Comparison of ENCODE assay signal across 25 cellular contexts in the genomic region with DNA sequence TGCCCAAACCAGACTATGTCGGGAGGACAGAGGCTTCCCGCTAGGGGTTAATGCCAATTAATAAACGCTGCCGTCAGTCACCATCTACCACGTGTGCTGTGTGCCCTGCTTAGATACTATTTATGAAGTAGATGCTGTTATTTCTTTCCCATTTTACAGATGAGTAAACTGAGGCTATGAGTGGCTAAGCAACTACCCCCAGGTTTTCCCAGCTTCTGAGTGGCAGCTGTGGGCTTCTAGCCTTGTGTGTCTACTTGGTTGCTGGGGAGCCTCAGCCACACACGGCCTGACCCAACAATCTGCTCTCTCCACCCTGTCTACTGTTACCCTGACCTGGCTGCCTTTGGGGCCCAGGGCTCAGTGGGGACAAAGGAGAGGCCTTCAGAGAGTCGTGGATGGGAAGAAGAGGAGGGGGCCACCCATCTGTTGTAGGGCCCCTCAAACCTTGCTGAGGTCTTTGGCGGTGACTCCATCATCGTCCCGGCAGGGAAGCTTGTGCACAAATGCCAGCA. TPM values are rescaled to one million over a fixed set of nuclear protein-coding genes. Genes with fewer than 3 reads are reported as not detected.
DNase-seq lines count a peak whose midpoint lies in the region; ATAC-seq, FAIRE-seq and TF ChIP-seq lines count a peak whose summit lies in the region.
"Had no signal": no experiment of that assay in that cellular context is flagged by ENCODE, and none has a peak within 500 bp of the region (broad histone marks: within the 10 kb centered on the region; RNA-seq: fewer than 3 reads in every experiment).

No MANE protein-coding gene starts in this region.

- H3K36me3 ChIP-seq in HepG2 (replicated peaks in 1 of 2; ENCODE audit: control insufficient read depth in 1 of 2, insufficient read depth in 2 of 2, low read length in 2 of 2): peaks cover 6 to 9% of the 10 kb centered on the region in 2 experiments; a peak in 4 of 5 replicates
- peaks cover 0 to 5% (median 0%) of the 10 kb centered on the region in 4 donors for H3K36me3 ChIP-seq in right lobe of liver
- peaks cover 8 to 15% of the 10 kb centered on the region in 2 donors for H3K36me3 ChIP-seq in kidney (ENCODE audit: control insufficient read depth in 1 of 2, insufficient read depth in 2 of 2, low read length in 2 of 2)

- TF ChIP-seq POLR2A in HepG2 (IDR thresholded peaks at IDR 0.05; ENCODE audit: insufficient read depth in 1 of 2, low read depth in 2 of 2, low read length in 2 of 2): no peak
- TF ChIP-seq POLR2A in right lobe of liver (IDR thresholded peaks at IDR 0.05): no peak

- in situ Hi-C loops in HepG2 (cut with HindIII; ENCODE audit: extremely low pct_ligation_motif_present, low pct_unique_long_range_greater_than_20kb): loop anchor here (5.0 kb wide), 1 partner anchor 35 kb away; no protein-coding TSS in a partner anchor

- no peak overlapping the region for H3K27ac ChIP-seq in HepG2 (ENCODE audit: extremely low read length, insufficient read depth, low read length)
- no peak overlapping the region for H3K27ac ChIP-seq in right lobe of liver
- H3K27ac ChIP-seq in kidney (ENCODE audit: low read depth in 2 of 2, low read length in 2 of 2): no peak overlapping the region
- H3K27ac ChIP-seq: PC-9, SJCRH30 had no signal

- no peak overlapping the region for H3K4me3 Mint-ChIP-seq in activated CD8-positive, alpha-beta T cell treated with anti-CD3 and anti-CD28 coated beads for 36 hours
- H3K4me3 Mint-ChIP-seq in immature natural killer cell: no peak overlapping the region
- H3K4me3 Mint-ChIP-seq: activated naive CD4-positive, alpha-beta T cell treated with anti-CD3 and anti-CD28 coated beads, Interleukin-2, amount 50 U/mL, for 24 hours; CD8-positive, alpha-beta memory T cell; memory B cell; stimulated activated naive CD8-positive, alpha-beta T cell treated with anti-CD3 and anti-CD28 coated beads, Interleukin-15, amount 100 ng/mL, for 72 hours had no signal

- H3K9me3 ChIP-seq in HepG2 (ENCODE audit: low read length) (no peaks in the 10 kb centered on the region), right lobe of liver (no peaks in the 10 kb centered on the region), kidney (ENCODE audit: control insufficient read depth in 1 of 2, low read length in 2 of 2) (no peaks in the 10 kb centered on the region)
- H3K9me3 ChIP-seq: SJCRH30 had no signal

- TF ChIP-seq CTCF in HepG2 (CRISPR knock-in tag; IDR thresholded peaks at IDR 0.05) (no peak), right lobe of liver (IDR thresholded peaks at IDR 0.05) (no peak), kidney (IDR thresholded peaks at IDR 0.05; ENCODE audit: borderline replicate concordance, extremely low read depth, insufficient read depth) (no peak)
- TF ChIP-seq CTCF in activated CD8-positive, alpha-beta T cell treated with anti-CD3 and anti-CD28 coated beads for 36 hours (IDR thresholded peaks at IDR 0.05): no peak

- POLR2A ChIA-PET in HepG2 (lab: Yijun Ruan, JAX): no interaction called here
- POLR2A ChIA-PET in activated CD8-positive, alpha-beta T cell treated with anti-CD3 and anti-CD28 coated beads for 36 hours (lab: Charles Lee): interaction anchor here (0.8 to 2.4 kb wide), 5 partner anchors 9 to 100 kb away, joined by 3 to 11 read pairs (median 8); a partner anchor contains a TSS

- H3K36me3 Mint-ChIP-seq in activated CD8-positive, alpha-beta T cell treated with anti-CD3 and anti-CD28 coated beads for 36 hours (ENCODE audit: low read depth): peaks cover 48% of the 10 kb centered on the region
- H3K36me3 Mint-ChIP-seq in immature natural killer cell: peaks cover 3 to 13% (median 4%) of the 10 kb centered on the region in 3 donors

- intact Hi-C loops in HepG2 (cut with micrococcal nuclease; ENCODE audit: unreplicated experiment) (no loop called here), right lobe of liver (cut with DNase I) (no loop called here), kidney (cut with DNase I) (no loop called here)
- intact Hi-C loops in activated CD8-positive, alpha-beta T cell treated with anti-CD3 and anti-CD28 coated beads for 36 hours (cut with micrococcal nuclease): loop anchor here (5.0 kb wide), 1 partner anchor 35 kb away; no protein-coding TSS in a partner anchor

- H3K27me3 ChIP-seq in HepG2 (ENCODE audit: control insufficient read depth in 1 of 2, insufficient read depth in 2 of 2, low read length in 2 of 2): no peaks in the 10 kb centered on the region
- no peaks in the 10 kb centered on the region for H3K27me3 ChIP-seq in right lobe of liver
- H3K27me3 ChIP-seq: SJCRH30 had no signal

- TF ChIP-seq EP300 in HepG2 (IDR thresholded peaks at IDR 0.05; ENCODE audit: low read depth in 2 of 2, low read length in 2 of 2) (no peak), HepG2 (CRISPR knock-in tag; IDR thresholded peaks at IDR 0.05; ENCODE audit: borderline replicate concordance) (no peak)

- DNase-seq in HepG2 (ENCODE audit: low spot score) (no peak), right lobe of liver (no peak), kidney (peak; percentile 29), urothelium cell line (ENCODE audit: low spot score) (no peak), immature natural killer cell (no peak)
- DNase-seq in activated CD8-positive, alpha-beta T cell treated with anti-CD3 and anti-CD28 coated beads for 36 hours: no peak
- DNase-seq: activated CD4-positive, alpha-beta T cell treated with anti-CD3 and anti-CD28 coated beads for 48 hours; activated T-cell treated with anti-CD3 and anti-CD28 coated beads for 4 hours; DMS79 treated with DMSO at 0.1 percent for 48 hours; HCEC 1CT; NCI-H1092; NCI-H2081; stimulated activated CD4-positive, alpha-beta T cell treated with anti-CD3 and anti-CD28 coated beads, Interleukin-12 subunit alpha, Interleukin-12 subunit beta, amount 100 ng/mL, for 4 hours; stimulated activated CD4-positive, alpha-beta T cell treated with anti-CD3 and anti-CD28 coated beads, Interleukin-4, amount 100 ng/mL, for 4 hours; T-helper 1 cell; trophoblast cell had no signal

- H3K4me3 ChIP-seq in HepG2 (replicated peaks in 1 of 3; ENCODE audit: insufficient read depth in 1 of 3, low read depth in 2 of 3, low read length in 3 of 3) (no peak overlapping the region), right lobe of liver (no peak overlapping the region), kidney (ENCODE audit: low read length in 2 of 2) (no peak overlapping the region)
- H3K4me3 ChIP-seq: GM12878, PC-9, SJCRH30 had no signal

- WGBS in HepG2 (ENCODE audit: low lambda C conversion rate): 97% methylated on average over 10 of the region's 10 CpGs
- 71% methylated on average over 3 of the region's 10 CpGs for WGBS in right lobe of liver (ENCODE audit: insufficient coverage, low coverage, low lambda C conversion rate, missing lambda C conversion rate)

- H3K4me1 ChIP-seq in HepG2 (ENCODE audit: insufficient read depth, low read length): peaks cover 20% of the 10 kb centered on the region
- no peaks in the 10 kb centered on the region for H3K4me1 ChIP-seq in right lobe of liver
- peaks cover 5 to 19% of the 10 kb centered on the region in 2 donors for H3K4me1 ChIP-seq in kidney (ENCODE audit: control insufficient read depth in 1 of 2, insufficient read depth in 1 of 2, low read depth in 1 of 2, low read length in 2 of 2)

- H3K4me2 ChIP-seq in HepG2 (ENCODE audit: low read depth, low read length): no peak overlapping the region
- H3K4me2 ChIP-seq: PC-9 had no signal

- BruUV-seq in HepG2 (replicated peaks; lab: Mats Ljungman, UMichigan): no TSS peak

- FAIRE-seq in HepG2 (lab: Jason Lieb, UNC): no peak
- FAIRE-seq in kidney (lab: Jason Lieb, UNC): no peak
- FAIRE-seq in urothelium cell line (lab: Jason Lieb, UNC): peak; percentile 27
- FAIRE-seq: GM12878 had no signal

- H3K27me3 Mint-ChIP-seq in activated CD8-positive, alpha-beta T cell treated with anti-CD3 and anti-CD28 coated beads for 36 hours: no peaks in the 10 kb centered on the region
- H3K27me3 Mint-ChIP-seq in immature natural killer cell (ENCODE audit: low read depth in 3 of 3): peaks cover 0 to 3% (median 0%) of the 10 kb centered on the region in 3 donors
- H3K27me3 Mint-ChIP-seq: activated naive CD4-positive, alpha-beta T cell treated with anti-CD3 and anti-CD28 coated beads, Interleukin-2, amount 50 U/mL, for 24 hours; memory B cell; stimulated activated naive CD8-positive, alpha-beta T cell treated with anti-CD3 and anti-CD28 coated beads, Interleukin-15, amount 100 ng/mL, for 72 hours had no signal

- H3K27ac Mint-ChIP-seq in activated CD8-positive, alpha-beta T cell treated with anti-CD3 and anti-CD28 coated beads for 36 hours: peak overlapping the region; percentile 30
- no peak overlapping the region for H3K27ac Mint-ChIP-seq in immature natural killer cell
- H3K27ac Mint-ChIP-seq: activated naive CD4-positive, alpha-beta T cell treated with anti-CD3 and anti-CD28 coated beads, Interleukin-2, amount 50 U/mL, for 24 hours; memory B cell had no signal

- ATAC-seq in HepG2 (no peak), right lobe of liver (no peak), GM18870 (IDR thresholded peaks at IDR 0.05; ENCODE audit: unreplicated experiment) (no peak), HG03095 (IDR thresholded peaks at IDR 0.05; ENCODE audit: unreplicated experiment) (no peak)
- ATAC-seq in activated CD8-positive, alpha-beta T cell treated with anti-CD3 and anti-CD28 coated beads for 36 hours: no peak
- ATAC-seq: GM12878; stimulated activated naive CD8-positive, alpha-beta T cell treated with anti-CD3 and anti-CD28 coated beads, Interleukin-15, amount 100 ng/mL, for 72 hours had no signal

- H4K20me1 ChIP-seq in HepG2 (ENCODE audit: insufficient read depth, low read length): peaks cover 1% of the 10 kb centered on the region; the same call in 1 of the 2 replicates

- no peaks in the 10 kb centered on the region for H3K9me3 Mint-ChIP-seq in activated CD8-positive, alpha-beta T cell treated with anti-CD3 and anti-CD28 coated beads for 36 hours
- no peaks in the 10 kb centered on the region for H3K9me3 Mint-ChIP-seq in immature natural killer cell
- H3K9me3 Mint-ChIP-seq: activated naive CD4-positive, alpha-beta T cell treated with anti-CD3 and anti-CD28 coated beads, Interleukin-2, amount 50 U/mL, for 24 hours; CD8-positive, alpha-beta memory T cell; memory B cell; stimulated activated naive CD8-positive, alpha-beta T cell treated with anti-CD3 and anti-CD28 coated beads, Interleukin-15, amount 100 ng/mL, for 72 hours had no signal

- H3K4me1 Mint-ChIP-seq in activated CD8-positive, alpha-beta T cell treated with anti-CD3 and anti-CD28 coated beads for 36 hours (ENCODE audit: low read depth): peaks cover 48% of the 10 kb centered on the region
- H3K4me1 Mint-ChIP-seq in immature natural killer cell: peaks cover 34 to 43% of the 10 kb centered on the region in 2 donors

- no peak for TF ChIP-seq RAD21 in HepG2 (CRISPR knock-in tag; IDR thresholded peaks at IDR 0.05)

- H2AFZ ChIP-seq in HepG2 (ENCODE audit: low read length): no peak overlapping the region
- H2AFZ ChIP-seq: PC-9 had no signal

- H3K9ac ChIP-seq in HepG2 (ENCODE audit: insufficient read depth, low read depth, low read length) (no peak overlapping the region), kidney (ENCODE audit: low read length in 2 of 2) (no peak overlapping the region)

- CTCF ChIA-PET in HepG2 (lab: Yijun Ruan, JAX; ENCODE audit: low intra/inter-chr PET ratio, low total read pairs): interaction anchor here (0.6 to 3.1 kb wide), 2 partner anchors 10 kb away, joined by 3 to 39 read pairs; a partner anchor contains a TSS
- CTCF ChIA-PET in activated CD8-positive, alpha-beta T cell treated with anti-CD3 and anti-CD28 coated beads for 36 hours (lab: Charles Lee): interaction anchor here (2.8 to 14.9 kb wide), 4 partner anchors 10 to 35 kb away, joined by 8 to 172 read pairs (median 58); a partner anchor contains a TSS

- H3K79me2 ChIP-seq in HepG2 (ENCODE audit: insufficient read depth, low read length): peaks cover 7% of the 10 kb centered on the region

RNA-seq across cellular contexts. Expression of a gene that starts 7.1 kb away (rescaled TPM):
- total RNA-seq in HepG2 (2016; rRNA removed; fragmentation: Illumina TruSeq; extraction: Trizol): 12.9 and 14.2 TPM in 2 replicates
- 6.7 and 9.1 TPM in 2 replicates for total RNA-seq in HepG2 (2016; cell fraction: cytosol; rRNA removed; fragmentation: Illumina TruSeq; extraction: Trizol; ENCODE audit: low read depth)
- total RNA-seq in HepG2 (2016; cell fraction: insoluble cytoplasmic fraction; rRNA removed; fragmentation: Illumina TruSeq; extraction: Trizol): 11.3 and 13.5 TPM in 2 replicates
- 23.5 and 27.1 TPM in 2 replicates for total RNA-seq in HepG2 (2016; cell fraction: membrane; rRNA removed; fragmentation: Illumina TruSeq; extraction: Trizol)
- 11.7 and 17.3 TPM in 2 replicates for total RNA-seq in HepG2 (2016; cell fraction: nucleus; rRNA removed; fragmentation: Illumina TruSeq; extraction: Trizol)
- polyA plus RNA-seq in HepG2 (2011; rRNA removed): 30.8 and 31.5 TPM in 2 replicates
- 17.1 and 24.2 TPM in 2 replicates for polyA plus RNA-seq in HepG2 (2011; cell fraction: cytosol; rRNA removed)
- polyA plus RNA-seq in HepG2 (2011; cell fraction: nucleus; rRNA removed): 56.8 and 69.2 TPM in 2 replicates
- polyA plus RNA-seq in HepG2 (2012): 15.9 and 22.4 TPM in 2 replicates
- 12.0 and 13.0 TPM in 2 replicates for polyA plus RNA-seq in HepG2 (2016; cell fraction: cytosol; fragmentation: Illumina TruSeq; extraction: Trizol; ENCODE audit: low read depth)
- polyA plus RNA-seq in HepG2 (2016; cell fraction: insoluble cytoplasmic fraction; fragmentation: Illumina TruSeq; extraction: Trizol; ENCODE audit: low read depth): 17.0 and 22.9 TPM in 2 replicates
- 26.3 and 34.9 TPM in 2 replicates for polyA plus RNA-seq in HepG2 (2016; cell fraction: membrane; fragmentation: Illumina TruSeq; extraction: Trizol; ENCODE audit: low read depth)
- polyA plus RNA-seq in HepG2 (2016; cell fraction: nucleus; fragmentation: Illumina TruSeq; extraction: Trizol; ENCODE audit: insufficient read depth, low read depth): 31.9 and 33.9 TPM in 2 replicates
- polyA minus RNA-seq in HepG2 (2011; rRNA and poly(A)+ RNA removed; ENCODE audit: low replicate concordance): 51.4 and 110 TPM in 2 replicates
- 17.5 and 20.2 TPM in 2 replicates for polyA minus RNA-seq in HepG2 (2011; cell fraction: cytosol; rRNA and poly(A)+ RNA removed)
- polyA minus RNA-seq in HepG2 (2011; cell fraction: nucleus; rRNA and poly(A)+ RNA removed): 22.8 and 25.5 TPM in 2 replicates
- total RNA-seq in right lobe of liver: 10 to 100 TPM in 2 of 6 experiments, 1 to 10 TPM in 4; 7.1 to 15.9 (median 8.7) TPM
- 10 to 100 TPM; 54.8 to 59.3 TPM for total RNA-seq in activated CD8-positive, alpha-beta T cell treated with anti-CD3 and anti-CD28 coated beads for 36 hours
- total RNA-seq in kidney: 41.9 TPM
- polyA plus RNA-seq in kidney (ENCODE audit: insufficient read depth, low read depth, low replicate concordance): 21.4 TPM
- polyA plus RNA-seq in immature natural killer cell: 1 to 10 TPM; 2.3 to 8.9 (median 5.1) TPM

RNA-seq across cellular contexts. Expression of a gene that starts 10.6 kb away (rescaled TPM):
- 1.6 and 1.7 TPM in 2 replicates for total RNA-seq in HepG2 (2016; rRNA removed; fragmentation: Illumina TruSeq; extraction: Trizol)
- total RNA-seq in HepG2 (2016; cell fraction: cytosol; rRNA removed; fragmentation: Illumina TruSeq; extraction: Trizol; ENCODE audit: low read depth): 0.71 and 0.79 TPM in 2 replicates
- 0.76 and 1.6 TPM in 2 replicates for total RNA-seq in HepG2 (2016; cell fraction: insoluble cytoplasmic fraction; rRNA removed; fragmentation: Illumina TruSeq; extraction: Trizol)
- 1.5 and 1.9 TPM in 2 replicates for total RNA-seq in HepG2 (2016; cell fraction: membrane; rRNA removed; fragmentation: Illumina TruSeq; extraction: Trizol)
- total RNA-seq in HepG2 (2016; cell fraction: nucleus; rRNA removed; fragmentation: Illumina TruSeq; extraction: Trizol): 2.0 and 2.4 TPM in 2 replicates
- 1.8 and 2.2 TPM in 2 replicates for polyA plus RNA-seq in HepG2 (2011; rRNA removed)
- polyA plus RNA-seq in HepG2 (2011; cell fraction: cytosol; rRNA removed): 0.83 and 1.4 TPM in 2 replicates
- 9.9 and 14.7 TPM in 2 replicates for polyA plus RNA-seq in HepG2 (2011; cell fraction: nucleus; rRNA removed)
- polyA plus RNA-seq in HepG2 (2012): 1.2 and 2.1 TPM in 2 replicates
- 0.67 and 0.84 TPM in 2 replicates for polyA plus RNA-seq in HepG2 (2016; cell fraction: cytosol; fragmentation: Illumina TruSeq; extraction: Trizol; ENCODE audit: low read depth)
- polyA plus RNA-seq in HepG2 (2016; cell fraction: insoluble cytoplasmic fraction; fragmentation: Illumina TruSeq; extraction: Trizol; ENCODE audit: low read depth): 1.7 and 2.2 TPM in 2 replicates
- 1.7 and 1.9 TPM in 2 replicates for polyA plus RNA-seq in HepG2 (2016; cell fraction: membrane; fragmentation: Illumina TruSeq; extraction: Trizol; ENCODE audit: low read depth)
- 6.1 and 8.4 TPM in 2 replicates for polyA plus RNA-seq in HepG2 (2016; cell fraction: nucleus; fragmentation: Illumina TruSeq; extraction: Trizol; ENCODE audit: insufficient read depth, low read depth)
- 3.0 and 21.2 TPM in 2 replicates for polyA minus RNA-seq in HepG2 (2011; rRNA and poly(A)+ RNA removed; ENCODE audit: low replicate concordance)
- 1.5 and 1.8 TPM in 2 replicates for polyA minus RNA-seq in HepG2 (2011; cell fraction: cytosol; rRNA and poly(A)+ RNA removed)
- 0.75 and 1.8 TPM in 2 replicates for polyA minus RNA-seq in HepG2 (2011; cell fraction: nucleus; rRNA and poly(A)+ RNA removed)
- 1 to 10 TPM in 1 of 6 experiments, under 1 TPM in 5; 0.37 to 1.6 (median 0.88) TPM for total RNA-seq in right lobe of liver
- total RNA-seq in activated CD8-positive, alpha-beta T cell treated with anti-CD3 and anti-CD28 coated beads for 36 hours: 10 to 100 TPM; 22.8 to 22.9 TPM
- 3.3 TPM for total RNA-seq in kidney
- 2.8 TPM for polyA plus RNA-seq in kidney (ENCODE audit: insufficient read depth, low read depth, low replicate concordance)
- under 1 TPM in 1 of 3 donors, not detected in 2; 0.18 TPM for polyA plus RNA-seq in immature natural killer cell

RNA-seq across cellular contexts. Expression of a gene that starts 13.8 kb away (rescaled TPM):
- total RNA-seq in HepG2 (2016; rRNA removed; fragmentation: Illumina TruSeq; extraction: Trizol) (9.9 and 25.7 TPM in 2 replicates), right lobe of liver (10 to 100 TPM; 16.8 to 52.4 (median 38.4) TPM), kidney (51.6 TPM)
- total RNA-seq in HepG2 (2016; cell fraction: cytosol; rRNA removed; fragmentation: Illumina TruSeq; extraction: Trizol; ENCODE audit: low read depth): 17.6 and 23.7 TPM in 2 replicates
- 9.5 and 27.0 TPM in 2 replicates for total RNA-seq in HepG2 (2016; cell fraction: insoluble cytoplasmic fraction; rRNA removed; fragmentation: Illumina TruSeq; extraction: Trizol)
- total RNA-seq in HepG2 (2016; cell fraction: membrane; rRNA removed; fragmentation: Illumina TruSeq; extraction: Trizol): 15.6 and 16.0 TPM in 2 replicates
- total RNA-seq in HepG2 (2016; cell fraction: nucleus; rRNA removed; fragmentation: Illumina TruSeq; extraction: Trizol): 23.1 and 26.1 TPM in 2 replicates
- polyA plus RNA-seq in HepG2 (2011; rRNA removed) (16.9 and 29.2 TPM in 2 replicates), kidney (ENCODE audit: insufficient read depth, low read depth, low replicate concordance) (75.5 TPM), immature natural killer cell (10 to 100 TPM; 41.6 to 50.5 (median 47.0) TPM)
- polyA plus RNA-seq in HepG2 (2011; cell fraction: cytosol; rRNA removed): 15.5 and 31.8 TPM in 2 replicates
- 136 and 174 TPM in 2 replicates for polyA plus RNA-seq in HepG2 (2011; cell fraction: nucleus; rRNA removed)
- polyA plus RNA-seq in HepG2 (2012): 12.7 and 18.1 TPM in 2 replicates
- 9.2 and 10.2 TPM in 2 replicates for polyA plus RNA-seq in HepG2 (2016; cell fraction: cytosol; fragmentation: Illumina TruSeq; extraction: Trizol; ENCODE audit: low read depth)
- 8.5 and 9.5 TPM in 2 replicates for polyA plus RNA-seq in HepG2 (2016; cell fraction: insoluble cytoplasmic fraction; fragmentation: Illumina TruSeq; extraction: Trizol; ENCODE audit: low read depth)
- 10.4 and 10.9 TPM in 2 replicates for polyA plus RNA-seq in HepG2 (2016; cell fraction: membrane; fragmentation: Illumina TruSeq; extraction: Trizol; ENCODE audit: low read depth)
- 51.8 and 59.8 TPM in 2 replicates for polyA plus RNA-seq in HepG2 (2016; cell fraction: nucleus; fragmentation: Illumina TruSeq; extraction: Trizol; ENCODE audit: insufficient read depth, low read depth)
- 25.1 and 43.5 TPM in 2 replicates for polyA minus RNA-seq in HepG2 (2011; rRNA and poly(A)+ RNA removed; ENCODE audit: low replicate concordance)
- 18.8 and 20.0 TPM in 2 replicates for polyA minus RNA-seq in HepG2 (2011; cell fraction: cytosol; rRNA and poly(A)+ RNA removed)
- 16.1 and 22.5 TPM in 2 replicates for polyA minus RNA-seq in HepG2 (2011; cell fraction: nucleus; rRNA and poly(A)+ RNA removed)
- total RNA-seq in activated CD8-positive, alpha-beta T cell treated with anti-CD3 and anti-CD28 coated beads for 36 hours: 10 to 100 TPM; 46.7 to 50.2 TPM

RNA-seq across cellular contexts. Expression of a gene that starts 15.5 kb away (rescaled TPM):
- 4.8 and 7.7 TPM in 2 replicates for total RNA-seq in HepG2 (2016; rRNA removed; fragmentation: Illumina TruSeq; extraction: Trizol)
- 0.44 and 0.91 TPM in 2 replicates for total RNA-seq in HepG2 (2016; cell fraction: cytosol; rRNA removed; fragmentation: Illumina TruSeq; extraction: Trizol; ENCODE audit: low read depth)
- total RNA-seq in HepG2 (2016; cell fraction: insoluble cytoplasmic fraction; rRNA removed; fragmentation: Illumina TruSeq; extraction: Trizol): 5.0 and 7.3 TPM in 2 replicates
- total RNA-seq in HepG2 (2016; cell fraction: membrane; rRNA removed; fragmentation: Illumina TruSeq; extraction: Trizol): 3.2 and 3.6 TPM in 2 replicates
- 6.6 and 6.7 TPM in 2 replicates for total RNA-seq in HepG2 (2016; cell fraction: nucleus; rRNA removed; fragmentation: Illumina TruSeq; extraction: Trizol)
- 2.4 and 2.9 TPM in 2 replicates for polyA plus RNA-seq in HepG2 (2011; rRNA removed)
- 2.6 and 2.7 TPM in 2 replicates for polyA plus RNA-seq in HepG2 (2011; cell fraction: cytosol; rRNA removed)
- polyA plus RNA-seq in HepG2 (2011; cell fraction: nucleus; rRNA removed): 2.3 and 2.7 TPM in 2 replicates
- 2.3 and 2.8 TPM in 2 replicates for polyA plus RNA-seq in HepG2 (2012)
- polyA plus RNA-seq in HepG2 (2016; cell fraction: cytosol; fragmentation: Illumina TruSeq; extraction: Trizol; ENCODE audit: low read depth): 0.60 and 0.61 TPM in 2 replicates
- 4.7 and 5.2 TPM in 2 replicates for polyA plus RNA-seq in HepG2 (2016; cell fraction: insoluble cytoplasmic fraction; fragmentation: Illumina TruSeq; extraction: Trizol; ENCODE audit: low read depth)
- polyA plus RNA-seq in HepG2 (2016; cell fraction: membrane; fragmentation: Illumina TruSeq; extraction: Trizol; ENCODE audit: low read depth): 1.9 and 2.1 TPM in 2 replicates
- polyA plus RNA-seq in HepG2 (2016; cell fraction: nucleus; fragmentation: Illumina TruSeq; extraction: Trizol; ENCODE audit: insufficient read depth, low read depth): 8.6 and 9.0 TPM in 2 replicates
- polyA minus RNA-seq in HepG2 (2011; rRNA and poly(A)+ RNA removed; ENCODE audit: low replicate concordance): 9.2 and 15.6 TPM in 2 replicates
- polyA minus RNA-seq in HepG2 (2011; cell fraction: cytosol; rRNA and poly(A)+ RNA removed): 2.6 and 3.4 TPM in 2 replicates
- 3.6 and 5.5 TPM in 2 replicates for polyA minus RNA-seq in HepG2 (2011; cell fraction: nucleus; rRNA and poly(A)+ RNA removed)
- total RNA-seq in right lobe of liver: 10 to 100 TPM in 5 of 6 experiments, 1 to 10 TPM in 1; 7.8 to 27.1 (median 13.7) TPM
- 10 to 100 TPM in 1 of 2 experiments, 1 to 10 TPM in 1; 9.7 to 10.1 TPM for total RNA-seq in activated CD8-positive, alpha-beta T cell treated with anti-CD3 and anti-CD28 coated beads for 36 hours
- 9.8 TPM for total RNA-seq in kidney
- polyA plus RNA-seq in kidney (ENCODE audit: insufficient read depth, low read depth, low replicate concordance): 8.9 TPM
- polyA plus RNA-seq in immature natural killer cell: 10 to 100 TPM; 31.6 to 36.7 (median 34.0) TPM

RNA-seq across cellular contexts. Expression of a gene that starts 40.4 kb away (rescaled TPM):
- 0.42 TPM in 1 of 2 replicates, not detected in the other for total RNA-seq in HepG2 (2016; rRNA removed; fragmentation: Illumina TruSeq; extraction: Trizol)
- total RNA-seq in HepG2 (2016; cell fraction: cytosol; rRNA removed; fragmentation: Illumina TruSeq; extraction: Trizol; ENCODE audit: low read depth): 0.10 TPM in 1 of 2 replicates, not detected in the other
- 0.15 and 0.39 TPM in 2 replicates for total RNA-seq in HepG2 (2016; cell fraction: insoluble cytoplasmic fraction; rRNA removed; fragmentation: Illumina TruSeq; extraction: Trizol)
- 0.14 TPM in 1 of 2 replicates, not detected in the other for total RNA-seq in HepG2 (2016; cell fraction: membrane; rRNA removed; fragmentation: Illumina TruSeq; extraction: Trizol)
- 0.38 and 0.71 TPM in 2 replicates for total RNA-seq in HepG2 (2016; cell fraction: nucleus; rRNA removed; fragmentation: Illumina TruSeq; extraction: Trizol)
- polyA plus RNA-seq in HepG2 (2011; rRNA removed): 0.82 and 1.2 TPM in 2 replicates
- polyA plus RNA-seq in HepG2 (2011; cell fraction: cytosol; rRNA removed): 0.20 and 0.22 TPM in 2 replicates
- 10.2 and 12.8 TPM in 2 replicates for polyA plus RNA-seq in HepG2 (2011; cell fraction: nucleus; rRNA removed)
- 0.16 and 0.25 TPM in 2 replicates for polyA plus RNA-seq in HepG2 (2012)
- 0.12 TPM in 1 of 2 replicates, not detected in the other for polyA plus RNA-seq in HepG2 (2016; cell fraction: cytosol; fragmentation: Illumina TruSeq; extraction: Trizol; ENCODE audit: low read depth)
- 0.20 TPM in 1 of 2 replicates, not detected in the other for polyA plus RNA-seq in HepG2 (2016; cell fraction: insoluble cytoplasmic fraction; fragmentation: Illumina TruSeq; extraction: Trizol; ENCODE audit: low read depth)
- not detected in 2 replicates for polyA plus RNA-seq in HepG2 (2016; cell fraction: membrane; fragmentation: Illumina TruSeq; extraction: Trizol; ENCODE audit: low read depth)
- polyA plus RNA-seq in HepG2 (2016; cell fraction: nucleus; fragmentation: Illumina TruSeq; extraction: Trizol; ENCODE audit: insufficient read depth, low read depth): 0.96 and 2.4 TPM in 2 replicates
- 4.6 TPM in 1 of 2 replicates, not detected in the other for polyA minus RNA-seq in HepG2 (2011; rRNA and poly(A)+ RNA removed; ENCODE audit: low replicate concordance)
- polyA minus RNA-seq in HepG2 (2011; cell fraction: cytosol; rRNA and poly(A)+ RNA removed): not detected in 2 replicates
- 0.50 and 0.52 TPM in 2 replicates for polyA minus RNA-seq in HepG2 (2011; cell fraction: nucleus; rRNA and poly(A)+ RNA removed)
- total RNA-seq in right lobe of liver: 1 to 10 TPM in 2 of 6 experiments, under 1 TPM in 4; 0.37 to 5.1 (median 0.81) TPM
- total RNA-seq in activated CD8-positive, alpha-beta T cell treated with anti-CD3 and anti-CD28 coated beads for 36 hours: 10 to 100 TPM; 11.6 to 13.0 TPM
- total RNA-seq in kidney: 5.9 TPM
- 2.1 TPM for polyA plus RNA-seq in kidney (ENCODE audit: insufficient read depth, low read depth, low replicate concordance)
- polyA plus RNA-seq in immature natural killer cell: 1 to 10 TPM in 1 of 3 donors, under 1 TPM in 2; 0.12 to 1.3 (median 0.38) TPM
